Comparison of ENCODE assay signal across 16 cellular contexts in the genomic region with DNA sequence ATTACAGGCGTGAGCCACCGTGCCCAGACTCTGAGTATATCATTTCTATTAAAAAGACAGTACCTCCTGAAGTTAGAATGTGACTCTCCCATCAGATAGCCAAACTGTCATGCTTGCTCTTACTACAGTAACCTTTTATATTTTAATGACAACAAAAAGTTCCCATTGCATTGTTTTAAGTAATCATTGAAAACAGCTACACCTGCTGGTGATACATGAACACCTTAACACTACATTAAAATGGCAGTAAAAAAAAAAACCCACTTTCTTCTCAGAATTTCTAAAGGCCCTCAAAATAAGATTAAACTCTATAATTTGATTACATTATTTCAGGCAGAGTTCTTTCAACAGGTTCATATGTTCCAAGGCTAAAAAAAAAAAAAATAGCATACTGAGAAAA.
DNase-seq lines count a peak whose midpoint lies in the region; ATAC-seq and TF ChIP-seq lines count a peak whose summit lies in the region.
"Had no signal": no experiment of that assay in that cellular context is flagged by ENCODE, and none has a peak within 500 bp of the region (broad histone marks: within the 10 kb centered on the region; RNA-seq: fewer than 3 reads in every experiment).

No MANE protein-coding gene starts in this region.

- no peaks in the 10 kb centered on the region for H3K9me3 Mint-ChIP-seq in CD8-positive, alpha-beta memory T cell
- H3K9me3 Mint-ChIP-seq in activated CD8-positive, alpha-beta T cell treated with anti-CD3 and anti-CD28 coated beads for 36 hours, result no peaks in the 10 kb centered on the region
- H3K9me3 Mint-ChIP-seq: activated B cell treated with CpG ODN at 0.5 μM for 24 hours; stimulated activated naive CD8-positive, alpha-beta T cell treated with anti-CD3 and anti-CD28 coated beads, Interleukin-15, amount 100 ng/mL, for 72 hours had no signal

- no peak overlapping the region for H3K9ac ChIP-seq in SK-N-SH

- H4K20me1 ChIP-seq in SK-N-SH (ENCODE audit: insufficient read depth) (no peaks in the 10 kb centered on the region), hepatocyte (ENCODE audit: insufficient read depth, poor library complexity, severe bottlenecking) (no peaks in the 10 kb centered on the region)

- H3K4me2 ChIP-seq in SK-N-SH, result no peak overlapping the region
- no peak overlapping the region for H3K4me2 ChIP-seq in hepatocyte

- H3K9me2 ChIP-seq in SK-N-SH, result no peaks in the 10 kb centered on the region
- no peaks in the 10 kb centered on the region for H3K9me2 ChIP-seq in hepatocyte (replicated peaks; ENCODE audit: insufficient read depth)

- H3K27me3 ChIP-seq in SK-N-SH (ENCODE audit: insufficient read depth) (no peaks in the 10 kb centered on the region), hepatocyte (no peaks in the 10 kb centered on the region)
- no peaks in the 10 kb centered on the region for H3K27me3 ChIP-seq in CD8-positive, alpha-beta memory T cell (ENCODE audit: insufficient read depth, low read length, poor library complexity, severe bottlenecking)

- CTCF ChIA-PET in SK-N-SH (lab: Yijun Ruan, JAX), result interaction anchor here (0.7 to 3.8 kb wide), 5 partner anchors 9 to 86 kb away, joined by 3 to 16 read pairs (median 3); no protein-coding TSS in a partner anchor
- CTCF ChIA-PET in CD8-positive, alpha-beta memory T cell (lab: Charles Lee), result interaction anchor here (0.9 to 1.4 kb wide), 2 partner anchors 38 to 86 kb away, joined by 3 to 7 read pairs; no protein-coding TSS in a partner anchor
- CTCF ChIA-PET in activated CD8-positive, alpha-beta T cell treated with anti-CD3 and anti-CD28 coated beads for 36 hours (lab: Charles Lee), result interaction anchor here (1.1 kb wide), 1 partner anchor 86 kb away, joined by 4 read pairs; no protein-coding TSS in a partner anchor

- peaks cover 11 to 67% (median 15%) of the 10 kb centered on the region in 3 donors for H3K36me3 Mint-ChIP-seq in CD8-positive, alpha-beta memory T cell
- H3K36me3 Mint-ChIP-seq in activated CD8-positive, alpha-beta T cell treated with anti-CD3 and anti-CD28 coated beads for 36 hours (ENCODE audit: low read depth), result peaks cover 12% of the 10 kb centered on the region

- no peaks in the 10 kb centered on the region for H3K4me1 Mint-ChIP-seq in CD8-positive, alpha-beta memory T cell
- H3K4me1 Mint-ChIP-seq in activated CD8-positive, alpha-beta T cell treated with anti-CD3 and anti-CD28 coated beads for 36 hours (ENCODE audit: low read depth), result no peaks in the 10 kb centered on the region
- H3K4me1 Mint-ChIP-seq: activated B cell treated with CpG ODN at 0.5 μM for 24 hours; stimulated activated naive CD8-positive, alpha-beta T cell treated with anti-CD3 and anti-CD28 coated beads, Interleukin-15, amount 100 ng/mL, for 72 hours had no signal

- intact Hi-C loops in activated CD8-positive, alpha-beta T cell treated with anti-CD3 and anti-CD28 coated beads for 36 hours (cut with micrococcal nuclease), result no loop called here

- no peaks in the 10 kb centered on the region for H3K9me3 ChIP-seq in SK-N-SH
- no peaks in the 10 kb centered on the region for H3K9me3 ChIP-seq in hepatocyte (ENCODE audit: low read depth)
- H3K9me3 ChIP-seq in CD8-positive, alpha-beta memory T cell (ENCODE audit: low read length), result no peaks in the 10 kb centered on the region
- H3K9me3 ChIP-seq: HAP-1 had no signal

- no peak overlapping the region for H3K4me3 Mint-ChIP-seq in CD8-positive, alpha-beta memory T cell
- H3K4me3 Mint-ChIP-seq in activated CD8-positive, alpha-beta T cell treated with anti-CD3 and anti-CD28 coated beads for 36 hours, result no peak overlapping the region
- H3K4me3 Mint-ChIP-seq: activated B cell treated with CpG ODN at 0.5 μM for 24 hours; stimulated activated naive CD8-positive, alpha-beta T cell treated with anti-CD3 and anti-CD28 coated beads, Interleukin-15, amount 100 ng/mL, for 72 hours had no signal

- TF ChIP-seq RAD21 in SK-N-SH (IDR thresholded peaks at IDR 0.05; ENCODE audit: low read length), result no peak

- POLR2A ChIA-PET in SK-N-SH (lab: Yijun Ruan, JAX), result no interaction called here
- POLR2A ChIA-PET in CD8-positive, alpha-beta memory T cell (lab: Charles Lee), result no interaction called here
- POLR2A ChIA-PET in activated CD8-positive, alpha-beta T cell treated with anti-CD3 and anti-CD28 coated beads for 36 hours (lab: Charles Lee), result no interaction called here

- H3K79me2 ChIP-seq in SK-N-SH (ENCODE audit: insufficient read depth) (peaks cover 24% of the 10 kb centered on the region; the same call in 1 of the 2 replicates), hepatocyte (peaks cover 3% of the 10 kb centered on the region)

- no peak overlapping the region for H2AFZ ChIP-seq in SK-N-SH (ENCODE audit: low read depth)
- H2AFZ ChIP-seq in hepatocyte, result no peak overlapping the region

- no peak for DNase-seq in AG09319 (ENCODE audit: extremely low read depth, low read depth)
- no peak for DNase-seq in SK-N-SH
- DNase-seq in hepatocyte (ENCODE audit: low spot score), result no peak
- no peak for DNase-seq in CD8-positive, alpha-beta memory T cell
- no peak for DNase-seq in activated CD8-positive, alpha-beta T cell treated with anti-CD3 and anti-CD28 coated beads for 36 hours
- no peak for DNase-seq in ecto neural progenitor cell (ENCODE audit: low spot score)
- no peak for DNase-seq in GDM1 (lab: John Stamatoyannopoulos, UW)
- DNase-seq: activated B cell treated with CpG ODN at 0.5 μM for 24 hours; amygdala; NCI-H146; NCI-H82; stimulated activated CD4-positive, alpha-beta T cell treated with anti-CD3 and anti-CD28 coated beads, Interleukin-4, amount 100 ng/mL, for 4 hours; stimulated activated naive CD8-positive, alpha-beta T cell treated with anti-CD3 and anti-CD28 coated beads, Interleukin-15, amount 100 ng/mL, for 72 hours had no signal

- peaks cover 18% of the 10 kb centered on the region for H3F3A ChIP-seq in SK-N-SH (replicated peaks; ENCODE audit: insufficient read depth)

- H3K4me1 ChIP-seq in SK-N-SH (ENCODE audit: control insufficient read depth in 1 of 2, insufficient read depth in 2 of 2, low read depth in 1 of 2, low read length in 1 of 2) (no peaks in the 10 kb centered on the region), hepatocyte (ENCODE audit: insufficient read depth) (no peaks in the 10 kb centered on the region)
- no peaks in the 10 kb centered on the region for H3K4me1 ChIP-seq in CD8-positive, alpha-beta memory T cell (ENCODE audit: insufficient read depth, low read length)
- H3K4me1 ChIP-seq: HAP-1 had no signal

- H3K36me3 ChIP-seq in SK-N-SH (replicated peaks in 1 of 2; ENCODE audit: control insufficient read depth in 1 of 2, insufficient read depth in 2 of 2, low read length in 1 of 2) (peaks cover 33 to 84% of the 10 kb centered on the region in 2 experiments), hepatocyte (replicated peaks; ENCODE audit: insufficient read depth, low read depth) (no peaks in the 10 kb centered on the region)
- peaks cover 11% of the 10 kb centered on the region for H3K36me3 ChIP-seq in CD8-positive, alpha-beta memory T cell (ENCODE audit: insufficient read depth, low read length)

- no peaks in the 10 kb centered on the region for H3K27me3 Mint-ChIP-seq in CD8-positive, alpha-beta memory T cell
- no peaks in the 10 kb centered on the region for H3K27me3 Mint-ChIP-seq in activated CD8-positive, alpha-beta T cell treated with anti-CD3 and anti-CD28 coated beads for 36 hours
- H3K27me3 Mint-ChIP-seq: activated B cell treated with CpG ODN at 0.5 μM for 24 hours; stimulated activated naive CD8-positive, alpha-beta T cell treated with anti-CD3 and anti-CD28 coated beads, Interleukin-15, amount 100 ng/mL, for 72 hours had no signal

- no peak for TF ChIP-seq EP300 in SK-N-SH (IDR thresholded peaks at IDR 0.05; ENCODE audit: borderline replicate concordance in 1 of 2, low read depth in 1 of 2, low read length in 1 of 2)

- peak overlapping the region in 3 of 8 donors; percentile 32 to 54 (median 43) for H3K27ac Mint-ChIP-seq in CD8-positive, alpha-beta memory T cell
- no peak overlapping the region for H3K27ac Mint-ChIP-seq in activated CD8-positive, alpha-beta T cell treated with anti-CD3 and anti-CD28 coated beads for 36 hours
- H3K27ac Mint-ChIP-seq: activated B cell treated with CpG ODN at 0.5 μM for 24 hours had no signal

- H3K4me3 ChIP-seq in SK-N-SH (ENCODE audit: low read depth in 2 of 2, low read length in 1 of 2), result no peak overlapping the region
- no peak overlapping the region for H3K4me3 ChIP-seq in hepatocyte
- no peak overlapping the region for H3K4me3 ChIP-seq in CD8-positive, alpha-beta memory T cell (ENCODE audit: low read length)
- H3K4me3 ChIP-seq: HAP-1, SK-N-MC had no signal

- 100% methylated on average over 2 of the region's 2 CpGs for WGBS in SK-N-SH (ENCODE audit: low lambda C conversion rate)
- WGBS in hepatocyte (ENCODE audit: low lambda C conversion rate, missing lambda C conversion rate), result 100% methylated on average over 2 of the region's 2 CpGs

- TF ChIP-seq CTCF in AG09319 (IDR thresholded peaks at IDR 0.05; ENCODE audit: low read depth, low read length) (peak; percentile 13), GM12873 (IDR thresholded peaks at IDR 0.05; ENCODE audit: insufficient read depth, low read depth, low read length, missing control alignments) (peak; percentile 32), SK-N-SH (IDR thresholded peaks at IDR 0.05) (peak; percentile 46), hepatocyte (IDR thresholded peaks at IDR 0.05; ENCODE audit: poor library complexity) (peak; percentile 24)
- TF ChIP-seq CTCF in activated CD8-positive, alpha-beta T cell treated with anti-CD3 and anti-CD28 coated beads for 36 hours (IDR thresholded peaks at IDR 0.05), result no peak

- H3K27ac ChIP-seq in SK-N-SH (ENCODE audit: low read depth in 2 of 2, low read length in 1 of 2) (no peak overlapping the region), hepatocyte (no peak overlapping the region)
- H3K27ac ChIP-seq in CD8-positive, alpha-beta memory T cell (ENCODE audit: low read depth, low read length), result no peak overlapping the region
- H3K27ac ChIP-seq: SK-N-MC had no signal

- ATAC-seq in activated CD8-positive, alpha-beta T cell treated with anti-CD3 and anti-CD28 coated beads for 36 hours, result no peak
- ATAC-seq: stimulated activated naive CD8-positive, alpha-beta T cell treated with anti-CD3 and anti-CD28 coated beads, Interleukin-15, amount 100 ng/mL, for 72 hours had no signal

TF ChIP-seq in SK-N-SH, 30 proteins besides CTCF, POLR2A, EP300 and RAD21 (continues in another document):
- no peak for TF ChIP-seq EZH2phosphoT487 (IDR thresholded peaks at IDR 0.05; ENCODE audit: borderline replicate concordance, low read depth)
- TF ChIP-seq TCF12 (IDR thresholded peaks at IDR 0.05), result no peak
- TF ChIP-seq GATA2 (CRISPR knock-in tag; IDR thresholded peaks at IDR 0.05), result no peak
- TF ChIP-seq, protein P1, sequence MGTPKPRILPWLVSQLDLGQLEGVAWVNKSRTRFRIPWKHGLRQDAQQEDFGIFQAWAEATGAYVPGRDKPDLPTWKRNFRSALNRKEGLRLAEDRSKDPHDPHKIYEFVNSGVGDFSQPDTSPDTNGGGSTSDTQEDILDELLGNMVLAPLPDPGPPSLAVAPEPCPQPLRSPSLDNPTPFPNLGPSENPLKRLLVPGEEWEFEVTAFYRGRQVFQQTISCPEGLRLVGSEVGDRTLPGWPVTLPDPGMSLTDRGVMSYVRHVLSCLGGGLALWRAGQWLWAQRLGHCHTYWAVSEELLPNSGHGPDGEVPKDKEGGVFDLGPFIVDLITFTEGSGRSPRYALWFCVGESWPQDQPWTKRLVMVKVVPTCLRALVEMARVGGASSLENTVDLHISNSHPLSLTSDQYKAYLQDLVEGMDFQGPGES (IDR thresholded peaks at IDR 0.05; ENCODE audit: low read depth, low read length), result no peak
- TF ChIP-seq RFX5 (IDR thresholded peaks at IDR 0.05; ENCODE audit: low read length), result no peak
